ENCODE assay signal across 27 cellular contexts in genomic region chr13:59970847-59971246, GRCh38.
"Had no signal": no experiment of that assay in that cellular context is flagged by ENCODE, and none has a peak within 500 bp of the region (broad histone marks: within the 10 kb centered on the region; RNA-seq: fewer than 3 reads in every experiment).

No MANE protein-coding gene starts in this region.

- ATAC-seq: activated CD8-positive, alpha-beta memory T cell treated with anti-CD3 and anti-CD28 coated beads, Interleukin-2, amount 10 ng/mL, durations not matched to agents 7 days and 5 days; activated naive CD4-positive, alpha-beta T cell treated with anti-CD3 and anti-CD28 coated beads, Interleukin-2, amount 50 U/mL, for 72 hours; activated naive CD8-positive, alpha-beta T cell treated with anti-CD3 and anti-CD28 coated beads, Interleukin-2, amount 50 U/mL, for 24 hours; body of pancreas; SK-N-SH treated with all-trans-retinoic acid at 6 μM for 48 hours had no signal

- H3K27ac ChIP-seq: ascending aorta, body of pancreas, Peyer's patch, SJSA1 had no signal

- H3K4me1 ChIP-seq: ascending aorta, body of pancreas, SJSA1 had no signal

- H3K36me3 ChIP-seq: ascending aorta, Peyer's patch had no signal

- H3K27me3 ChIP-seq: ascending aorta, body of pancreas, Peyer's patch, SJSA1 had no signal

- H3K9me3 ChIP-seq: ascending aorta, body of pancreas, Peyer's patch, SJSA1 had no signal

- FAIRE-seq: bronchial epithelial cell had no signal

- H3K4me3 ChIP-seq: ascending aorta, body of pancreas, Peyer's patch, SJSA1 had no signal

- DNase-seq: activated CD4-positive, alpha-beta T cell treated with anti-CD3 and anti-CD28 coated beads for 48 hours; activated CD4-positive, alpha-beta T cell treated with anti-CD3 and anti-CD28 coated beads, Interleukin-2, amount 50 U/mL, for 4 hours; activated CD4-positive, CD25-positive, alpha-beta regulatory T cell treated with anti-CD3 and anti-CD28 coated beads, Interleukin-2, amount 50 U/mL, for 72 hours; activated CD8-positive, alpha-beta memory T cell treated with anti-CD3 and anti-CD28 coated beads, Interleukin-2, amount 10 ng/mL, durations not matched to agents 7 days and 5 days; activated effector memory CD4-positive, alpha-beta T cell treated with Interleukin-2 at 50 U/mL for 16 hours; activated naive CD4-positive, alpha-beta T cell; activated naive CD8-positive, alpha-beta T cell treated with anti-CD3 and anti-CD28 coated beads, Interleukin-2, amount 50 U/mL, for 24 hours; activated T-cell treated with anti-CD3 and anti-CD28 coated beads, Interleukin-2, amount 50 U/mL, for 24 hours; amniotic stem cell; body of pancreas; KG1; NCI-H1092; NCI-H1417; NCI-H1930; NCI-H2171; NCI-H2227 treated with DMSO at 0.1 percent for 48 hours; NCI-H526; NCI-H774; NK-92 treated with Interleukin-12 subunit alpha and Interleukin-12 subunit beta, amount 100 ng/mL, for 24 hours; Peyer's patch; SHP77; SW 1271 had no signal
